16 cellular contexts compared by ENCODE assay signal in genomic region chr14:32377046-32377445, GRCh38. TPM values are rescaled to one million over a fixed set of nuclear protein-coding genes. Genes with fewer than 3 reads are reported as not detected.
DNase-seq lines count a peak whose midpoint lies in the region; FAIRE-seq and TF ChIP-seq lines count a peak whose summit lies in the region.
"Had no signal": no experiment of that assay in that cellular context is flagged by ENCODE, and none has a peak within 500 bp of the region (broad histone marks: within the 10 kb centered on the region; RNA-seq: fewer than 3 reads in every experiment).

No MANE protein-coding gene starts in this region.

- H3K27ac ChIP-seq in neural progenitor cell (no peak overlapping the region), osteoblast (ENCODE audit: low read depth, low read length) (no peak overlapping the region), WERI-Rb-1 (no peak overlapping the region)
- H3K27ac ChIP-seq: BLaER1, GM23248, HL-60 had no signal

- no peaks in the 10 kb centered on the region for H3K27me3 ChIP-seq in neural progenitor cell
- no peaks in the 10 kb centered on the region for H3K27me3 ChIP-seq in osteoblast (ENCODE audit: insufficient read depth, low read length)
- no peaks in the 10 kb centered on the region for H3K27me3 ChIP-seq in WERI-Rb-1 (ENCODE audit: insufficient read depth, low read depth, severe bottlenecking)
- H3K27me3 ChIP-seq: BLaER1 had no signal

- peaks cover 38% of the 10 kb centered on the region for H3K4me1 Mint-ChIP-seq in neural progenitor cell
- H3K4me1 Mint-ChIP-seq: CD8-positive, alpha-beta memory T cell had no signal

- H3F3A ChIP-seq in neural progenitor cell (ENCODE audit: low read depth): no peaks in the 10 kb centered on the region

- no peaks in the 10 kb centered on the region for H3K36me3 ChIP-seq in neural progenitor cell
- no peaks in the 10 kb centered on the region for H3K36me3 ChIP-seq in osteoblast (ENCODE audit: insufficient read depth, low read length)
- no peaks in the 10 kb centered on the region for H3K36me3 ChIP-seq in WERI-Rb-1
- H3K36me3 ChIP-seq: BLaER1 had no signal

- H3K9me3 Mint-ChIP-seq in neural progenitor cell: no peaks in the 10 kb centered on the region

- FAIRE-seq in D721Med (lab: Jason Lieb, UNC): peak; percentile 11

- H2AFZ ChIP-seq in neural progenitor cell (replicated peaks): no peak overlapping the region
- no peak overlapping the region for H2AFZ ChIP-seq in osteoblast (ENCODE audit: low read length)
- H2AFZ ChIP-seq: GM23248 had no signal

- no peaks in the 10 kb centered on the region for H3K27me3 Mint-ChIP-seq in neural progenitor cell (ENCODE audit: insufficient read depth, low read depth)

- no peak overlapping the region for H3K4me2 ChIP-seq in neural progenitor cell
- no peak overlapping the region for H3K4me2 ChIP-seq in osteoblast (ENCODE audit: insufficient read depth, low read length)
- H3K4me2 ChIP-seq: BLaER1 had no signal

- H3K36me3 Mint-ChIP-seq in neural progenitor cell: no peaks in the 10 kb centered on the region
- H3K36me3 Mint-ChIP-seq: CD8-positive, alpha-beta memory T cell had no signal

- H3K79me2 ChIP-seq in neural progenitor cell (ENCODE audit: low read depth): no peaks in the 10 kb centered on the region
- H3K79me2 ChIP-seq in osteoblast (ENCODE audit: insufficient read depth, low read length): no peaks in the 10 kb centered on the region

- H3K27ac Mint-ChIP-seq in neural progenitor cell: peak overlapping the region; percentile 1
- H3K27ac Mint-ChIP-seq: CD8-positive, alpha-beta memory T cell had no signal

- no peaks in the 10 kb centered on the region for H3K4me1 ChIP-seq in neural progenitor cell
- peaks cover 18% of the 10 kb centered on the region for H3K4me1 ChIP-seq in osteoblast (ENCODE audit: insufficient read depth, low read length)

- DNase-seq in D721Med (ENCODE audit: insufficient read length, low spot score) (no peak), SW480 (ENCODE audit: low spot score) (peak; percentile 13), inferior parietal cortex (ENCODE audit: extremely low spot score) (peak; percentile 17), neural progenitor cell (ENCODE audit: low spot score) (no peak), osteoblast (ENCODE audit: insufficient read length, low spot score, missing footprints) (no peak), Kasumi-1 (lab: John Stamatoyannopoulos, UW) (no peak), WERI-Rb-1 (no peak)
- no peak for DNase-seq in stimulated activated CD4-positive, alpha-beta T cell treated with anti-CD3 and anti-CD28 coated beads, Interleukin-4, amount 100 ng/mL, for 4 hours
- DNase-seq: 8988T; AML-193; CD8-positive, alpha-beta memory T cell; DMS 273 treated with DMSO at 0.1 percent for 48 hours; GM23248; H7 had no signal

- TF ChIP-seq CTCF in D721Med (IDR thresholded peaks at IDR 0.05; ENCODE audit: insufficient read depth, missing control alignments) (no peak), neural progenitor cell (IDR thresholded peaks at IDR 0.05) (no peak), osteoblast (IDR thresholded peaks at IDR 0.05; ENCODE audit: extremely low read depth, low read depth, low read length) (no peak), WERI-Rb-1 (IDR thresholded peaks at IDR 0.05; ENCODE audit: low read depth, low read length) (no peak)

- no peak overlapping the region for H3K9ac ChIP-seq in neural progenitor cell
- H3K9ac ChIP-seq: BLaER1, GM23248 had no signal

- H4K20me1 ChIP-seq in neural progenitor cell (ENCODE audit: low read depth) (no peaks in the 10 kb centered on the region), osteoblast (ENCODE audit: insufficient read depth, low read length) (no peaks in the 10 kb centered on the region)
- H4K20me1 ChIP-seq: BLaER1 had no signal

- H3K9me3 ChIP-seq in neural progenitor cell (ENCODE audit: low read depth) (no peaks in the 10 kb centered on the region), osteoblast (ENCODE audit: low read depth, low read length) (no peaks in the 10 kb centered on the region), WERI-Rb-1 (ENCODE audit: severe bottlenecking) (no peaks in the 10 kb centered on the region)
- H3K9me3 ChIP-seq: BLaER1 had no signal

- no peak overlapping the region for H3K4me3 Mint-ChIP-seq in neural progenitor cell
- H3K4me3 Mint-ChIP-seq: CD8-positive, alpha-beta memory T cell had no signal

- H3K4me3 ChIP-seq in neural progenitor cell (no peak overlapping the region), osteoblast (ENCODE audit: insufficient read depth, low read length) (no peak overlapping the region), WERI-Rb-1 (ENCODE audit: low read depth, low read length) (no peak overlapping the region)
- H3K4me3 ChIP-seq: BLaER1, GM23248 had no signal

RNA-seq across cellular contexts. Expression of gene AKAP6, which starts 47.9 kb away (rescaled TPM):
- 3.7 and 7.3 TPM in 2 replicates for total RNA-seq in neural progenitor cell (ENCODE audit: low replicate concordance)
- 0.29 and 2.2 TPM in 2 replicates for total RNA-seq in osteoblast

Comparison
In these comparisons a context has a peak if more than half of its experiments do, and no peak if none do; other contexts are left out.
1. DNase-seq: peak in SW480 (single experiment) and inferior parietal cortex (single experiment); none in D721Med (single experiment), neural progenitor cell (single experiment), osteoblast (single experiment), Kasumi-1 (0 of 2), WERI-Rb-1 (single experiment) and stimulated activated CD4-positive, alpha-beta T cell treated with anti-CD3 and anti-CD28 coated beads, Interleukin-4, amount 100 ng/mL, for 4 hours (0 of 2).